In genomic region chr11:128717581-128717980, GRCh38 we compare ENCODE assay signal across 13 cellular contexts. TPM values are rescaled to one million over a fixed set of nuclear protein-coding genes. Genes with fewer than 3 reads are reported as not detected.
A peak's percentile ranks its signal among the peaks of the same experiment; 100 is the strongest.
DNase-seq lines count a peak whose midpoint lies in the region; ATAC-seq and TF ChIP-seq lines count a peak whose summit lies in the region.
"Had no signal": no experiment of that assay in that cellular context is flagged by ENCODE, and none has a peak within 500 bp of the region (broad histone marks: within the 10 kb centered on the region; RNA-seq: fewer than 3 reads in every experiment).

No MANE protein-coding gene starts in this region.

- CTCF ChIA-PET in PC-9 (lab: Charles Lee) = no interaction called here

- H3K79me2 ChIP-seq in PC-9 (ENCODE audit: low read depth) = no peaks in the 10 kb centered on the region

- H3K27ac Mint-ChIP-seq in activated naive CD8-positive, alpha-beta T cell = peak overlapping the region; percentile 99
- peak overlapping the region; percentile 86 to 94 for H3K27ac Mint-ChIP-seq in natural killer cell

- no peaks in the 10 kb centered on the region for H3K36me3 ChIP-seq in right atrium auricular region
- H3K36me3 ChIP-seq in PC-9 (ENCODE audit: low read depth) = no peaks in the 10 kb centered on the region
- H3K36me3 ChIP-seq: BE2C had no signal

- H3K4me1 ChIP-seq in right atrium auricular region = peaks cover 4 to 93% of the 10 kb centered on the region in 2 donors
- H3K4me1 ChIP-seq in PC-9 (replicated peaks; ENCODE audit: insufficient read depth) = no peaks in the 10 kb centered on the region

- DNase-seq in right atrium auricular region (ENCODE audit: low spot score) = no peak
- no peak for DNase-seq in cardiac septum (ENCODE audit: low spot score)
- no peak for DNase-seq in natural killer cell
- no peak for DNase-seq in DMS153 treated with DMSO at 0.1 percent for 48 hours (lab: John Stamatoyannopoulos, UW; ENCODE audit: unreplicated experiment)
- no peak for DNase-seq in UCSD-AML1 (lab: John Stamatoyannopoulos, UW; ENCODE audit: unreplicated experiment)
- no peak for DNase-seq in mesenteric fat pad (ENCODE audit: low spot score)
- no peak for DNase-seq in PC-9
- DNase-seq: activated CD4-positive, alpha-beta T cell treated with anti-CD3 and anti-CD28 coated beads for 1 hour; BE2C; foreskin fibroblast; Right ventricle myocardium superior had no signal

- no peaks in the 10 kb centered on the region for H3K27me3 ChIP-seq in right atrium auricular region
- no peaks in the 10 kb centered on the region for H3K27me3 ChIP-seq in PC-9 (ENCODE audit: insufficient read depth, low read depth)
- H3K27me3 ChIP-seq: BE2C had no signal

- H3K9me3 ChIP-seq in right atrium auricular region (no peaks in the 10 kb centered on the region), PC-9 (ENCODE audit: insufficient read depth, low read depth) (no peaks in the 10 kb centered on the region)
- H3K9me3 ChIP-seq: BE2C had no signal

- intact Hi-C loops in cardiac septum (cut with DNase I) (no loop called here), natural killer cell (cut with micrococcal nuclease) (loop anchor here (2.0 kb wide), 1 partner anchor 13 kb away; no protein-coding TSS in a partner anchor), PC-9 (cut with micrococcal nuclease; ENCODE audit: unreplicated experiment) (loop anchor here (10.0 kb wide), 1 partner anchor 223 kb away; no protein-coding TSS in a partner anchor)

- no peak for ATAC-seq in natural killer cell

- peaks cover 100% of the 10 kb centered on the region for H3K4me1 Mint-ChIP-seq in activated naive CD8-positive, alpha-beta T cell (ENCODE audit: low read depth)
- peaks cover 98 to 99% of the 10 kb centered on the region in 2 donors for H3K4me1 Mint-ChIP-seq in natural killer cell

- no peaks in the 10 kb centered on the region for H3K36me3 Mint-ChIP-seq in activated naive CD8-positive, alpha-beta T cell
- no peaks in the 10 kb centered on the region for H3K36me3 Mint-ChIP-seq in natural killer cell

- no peaks in the 10 kb centered on the region for H3K27me3 Mint-ChIP-seq in activated naive CD8-positive, alpha-beta T cell
- H3K27me3 Mint-ChIP-seq in natural killer cell (ENCODE audit: low read depth in 2 of 2) = no peaks in the 10 kb centered on the region

- H3K9me2 ChIP-seq in PC-9 (ENCODE audit: insufficient read depth) = no peaks in the 10 kb centered on the region

- no peaks in the 10 kb centered on the region for H3F3A ChIP-seq in PC-9 (ENCODE audit: insufficient read depth, low read depth)

- H2AFZ ChIP-seq in PC-9 = no peak overlapping the region

- TF ChIP-seq CTCF in right atrium auricular region (IDR thresholded peaks at IDR 0.05) (no peak), natural killer cell (IDR thresholded peaks at IDR 0.05) (no peak), PC-9 (conservative IDR thresholded peaks at IDR 0.05) (no peak)

- H3K27ac ChIP-seq in right atrium auricular region (peak overlapping the region; percentile 71 to 76), PC-9 (no peak overlapping the region)

- no peak overlapping the region for H3K4me2 ChIP-seq in PC-9

- no peaks in the 10 kb centered on the region for H3K9me3 Mint-ChIP-seq in activated naive CD8-positive, alpha-beta T cell (ENCODE audit: low read depth)
- H3K9me3 Mint-ChIP-seq in natural killer cell = no peaks in the 10 kb centered on the region

- H3K4me3 ChIP-seq in right atrium auricular region (no peak overlapping the region), PC-9 (no peak overlapping the region)
- H3K4me3 ChIP-seq: lung had no signal

- POLR2A ChIA-PET in PC-9 (lab: Charles Lee; ENCODE audit: unreplicated experiment) = no interaction called here

- peak overlapping the region; percentile 86 for H3K4me3 Mint-ChIP-seq in activated naive CD8-positive, alpha-beta T cell
- H3K4me3 Mint-ChIP-seq in natural killer cell = peak overlapping the region; percentile 95

- BruUV-seq in PC-9 (replicated peaks; lab: Mats Ljungman, UMichigan) = no TSS peak

- H4K20me1 ChIP-seq in PC-9 (ENCODE audit: insufficient read depth) = no peaks in the 10 kb centered on the region

RNA-seq across cellular contexts. Expression of gene FLI1, which starts 23.7 kb away (rescaled TPM):
- 10 to 100 TPM; 12.3 to 25.2 TPM for total RNA-seq in right atrium auricular region
- total RNA-seq in cardiac septum = 18.9 TPM
- total RNA-seq in natural killer cell = 100 to 1,000 TPM; 123 to 157 (median 148) TPM
- 30.9 TPM for total RNA-seq in mesenteric fat pad
- 2.8 and 3.6 TPM in 2 replicates for total RNA-seq in PC-9 (2021)
